In genomic region chr12:43758247-43758727, GRCh38 we compare ENCODE assay signal across 1 cellular context.
TF ChIP-seq lines count a peak whose summit lies in the region.

No MANE protein-coding gene starts in this region.

TF ChIP-seq in H1, 55 proteins besides CTCF, POLR2A, EP300 and RAD21:
- TF ChIP-seq, protein P1, sequence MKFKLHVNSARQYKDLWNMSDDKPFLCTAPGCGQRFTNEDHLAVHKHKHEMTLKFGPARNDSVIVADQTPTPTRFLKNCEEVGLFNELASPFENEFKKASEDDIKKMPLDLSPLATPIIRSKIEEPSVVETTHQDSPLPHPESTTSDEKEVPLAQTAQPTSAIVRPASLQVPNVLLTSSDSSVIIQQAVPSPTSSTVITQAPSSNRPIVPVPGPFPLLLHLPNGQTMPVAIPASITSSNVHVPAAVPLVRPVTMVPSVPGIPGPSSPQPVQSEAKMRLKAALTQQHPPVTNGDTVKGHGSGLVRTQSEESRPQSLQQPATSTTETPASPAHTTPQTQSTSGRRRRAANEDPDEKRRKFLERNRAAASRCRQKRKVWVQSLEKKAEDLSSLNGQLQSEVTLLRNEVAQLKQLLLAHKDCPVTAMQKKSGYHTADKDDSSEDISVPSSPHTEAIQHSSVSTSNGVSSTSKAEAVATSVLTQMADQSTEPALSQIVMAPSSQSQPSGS (IDR thresholded peaks at IDR 0.05; ENCODE audit: low read length): 0 out of 2 replicates have a peak, but pooled peaks have one; percentile 40
- peak; percentile 35 for TF ChIP-seq KDM4A (IDR thresholded peaks at IDR 0.05; ENCODE audit: low read depth, low read length, severe bottlenecking)
- TF ChIP-seq GABPA (IDR thresholded peaks at IDR 0.05; ENCODE audit: borderline replicate concordance, insufficient read depth, low read length): no peak
- TF ChIP-seq NRF1 (IDR thresholded peaks at IDR 0.05; ENCODE audit: low read depth, low read length): no peak
- TF ChIP-seq, protein P2, sequence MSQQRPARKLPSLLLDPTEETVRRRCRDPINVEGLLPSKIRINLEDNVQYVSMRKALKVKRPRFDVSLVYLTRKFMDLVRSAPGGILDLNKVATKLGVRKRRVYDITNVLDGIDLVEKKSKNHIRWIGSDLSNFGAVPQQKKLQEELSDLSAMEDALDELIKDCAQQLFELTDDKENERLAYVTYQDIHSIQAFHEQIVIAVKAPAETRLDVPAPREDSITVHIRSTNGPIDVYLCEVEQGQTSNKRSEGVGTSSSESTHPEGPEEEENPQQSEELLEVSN (IDR thresholded peaks at IDR 0.05): peak; percentile 74
- TF ChIP-seq CBX5 (IDR thresholded peaks at IDR 0.05; ENCODE audit: low read depth, low read length): no peak
- 0 out of 4 replicates have a peak, but pooled peaks of 1 of the 2 experiments have one; percentile 20 for TF ChIP-seq SIN3A (conservative IDR thresholded peaks at IDR 0.05 in 1 of 2, IDR thresholded peaks at IDR 0.05 in 1 of 2; ENCODE audit: low read depth in 1 of 2, low read length in 2 of 2)
- no peak for TF ChIP-seq KDM5A (IDR thresholded peaks at IDR 0.05; ENCODE audit: low read length)
- no peak for TF ChIP-seq TEAD4 (IDR thresholded peaks at IDR 0.05; ENCODE audit: low read depth, low read length)
- TF ChIP-seq, protein P3, sequence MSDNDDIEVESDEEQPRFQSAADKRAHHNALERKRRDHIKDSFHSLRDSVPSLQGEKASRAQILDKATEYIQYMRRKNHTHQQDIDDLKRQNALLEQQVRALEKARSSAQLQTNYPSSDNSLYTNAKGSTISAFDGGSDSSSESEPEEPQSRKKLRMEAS (IDR thresholded peaks at IDR 0.05): peak; percentile 71
